Comparison of ENCODE assay signal across 27 cellular contexts in the genomic region with DNA sequence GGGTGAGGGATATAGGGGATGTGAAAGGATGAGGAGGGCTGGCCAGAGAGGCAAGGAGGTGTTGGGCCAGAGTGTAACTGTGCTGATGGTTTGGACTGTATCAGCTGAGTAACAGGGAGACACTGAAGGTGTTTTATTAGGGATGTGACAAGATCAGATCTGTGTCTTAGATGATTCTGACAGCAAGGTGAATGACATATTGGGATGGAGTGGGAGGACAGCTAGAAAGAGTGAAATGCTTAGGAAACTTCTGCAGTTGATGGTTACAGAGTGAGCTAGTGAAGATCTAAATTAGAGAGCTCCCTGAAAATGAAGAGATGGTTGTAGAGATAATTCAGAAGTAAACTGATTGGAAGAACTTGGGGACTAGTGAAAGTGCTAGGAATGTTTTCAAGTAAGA.
"Had no signal": no experiment of that assay in that cellular context is flagged by ENCODE, and none has a peak within 500 bp of the region (broad histone marks: within the 10 kb centered on the region; RNA-seq: fewer than 3 reads in every experiment).

No MANE protein-coding gene starts in this region.

- H3K9me3 ChIP-seq: neutrophil, pancreas, prostate gland, right lobe of liver, sigmoid colon, stomach, thoracic aorta, thyroid gland, tibial nerve, upper lobe of right lung, uterus had no signal

- H3K27ac ChIP-seq: neutrophil, pancreas, right lobe of liver, sigmoid colon, stomach, thoracic aorta, thyroid gland, tibial nerve, upper lobe of right lung, uterus had no signal

- H3K9me3 Mint-ChIP-seq: naive thymus-derived CD8-positive, alpha-beta T cell; natural killer cell treated with Interleukin-12 subunit alpha and Interleukin-12 subunit beta and Interleukin-15 and Interleukin-18, amount 100 ng/mL, for 72 hours; nephron progenitor cell; neural crest cell; stimulated activated effector memory CD8-positive, alpha-beta T cell treated with anti-CD3 and anti-CD28 coated beads, Interleukin-12 subunit alpha, Interleukin-12 subunit beta, amount 100 ng/mL, for 72 hours; stimulated activated naive B cell treated with anti-CD40 and anti-IgM and Interleukin-4, amounts not matched to agents 10 μg/mL and 1 μg/mL and 100 μg/mL, for 72 hours; stimulated activated naive CD8-positive, alpha-beta T cell treated with anti-CD3 and anti-CD28 coated beads, Interleukin-15, Interleukin-2, amounts not matched to agents 100 ng/mL and 50 ng/mL, for 24 hours; type B pancreatic cell had no signal

- DNase-seq: naive thymus-derived CD8-positive, alpha-beta T cell; nephron progenitor cell; nucleus accumbens; pancreas; right cardiac atrium; right lobe of liver; sigmoid colon; small intestine; stimulated activated CD4-positive, alpha-beta T cell treated with anti-CD3 and anti-CD28 coated beads, Interleukin-15, amount 100 ng/mL, for 24 hours; stimulated activated CD4-positive, alpha-beta T cell treated with anti-CD3 and anti-CD28 coated beads, Interleukin-2, amount 100 ng/mL, for 24 hours; stimulated activated CD4-positive, alpha-beta T cell treated with anti-CD3 and anti-CD28 coated beads, Interleukin-2, amount 100 ng/mL, for 48 hours; stimulated activated CD4-positive, alpha-beta T cell treated with anti-CD3 and anti-CD28 coated beads, Interleukin-4, amount 100 ng/mL, for 24 hours; stimulated activated naive B cell treated with anti-CD40 and anti-IgM and Interleukin-4, amounts not matched to agents 10 μg/mL and 1 μg/mL and 100 μg/mL, for 72 hours; stimulated activated naive CD4-positive, alpha-beta T cell treated with Interleukin-2 at 50 U/mL for 16 hours; stomach; thyroid gland; upper lobe of right lung; uterus had no signal

- H3K4me3 Mint-ChIP-seq: naive thymus-derived CD8-positive, alpha-beta T cell; natural killer cell treated with Interleukin-12 subunit alpha and Interleukin-12 subunit beta and Interleukin-15 and Interleukin-18, amount 100 ng/mL, for 72 hours; nephron progenitor cell; neural crest cell; stimulated activated effector memory CD8-positive, alpha-beta T cell treated with anti-CD3 and anti-CD28 coated beads, Interleukin-12 subunit alpha, Interleukin-12 subunit beta, amount 100 ng/mL, for 72 hours; stimulated activated naive B cell treated with anti-CD40 and anti-IgM and Interleukin-4, amounts not matched to agents 10 μg/mL and 1 μg/mL and 100 μg/mL, for 72 hours; stimulated activated naive CD8-positive, alpha-beta T cell treated with anti-CD3 and anti-CD28 coated beads, Interleukin-15, Interleukin-2, amounts not matched to agents 100 ng/mL and 50 ng/mL, for 24 hours; type B pancreatic cell had no signal

- H3K36me3 Mint-ChIP-seq: naive thymus-derived CD8-positive, alpha-beta T cell; natural killer cell treated with Interleukin-12 subunit alpha and Interleukin-12 subunit beta and Interleukin-15 and Interleukin-18, amount 100 ng/mL, for 72 hours; stimulated activated effector memory CD8-positive, alpha-beta T cell treated with anti-CD3 and anti-CD28 coated beads, Interleukin-12 subunit alpha, Interleukin-12 subunit beta, amount 100 ng/mL, for 72 hours; stimulated activated naive B cell treated with anti-CD40 and anti-IgM and Interleukin-4, amounts not matched to agents 10 μg/mL and 1 μg/mL and 100 μg/mL, for 72 hours; type B pancreatic cell had no signal

- H3K27ac Mint-ChIP-seq: naive thymus-derived CD8-positive, alpha-beta T cell; natural killer cell treated with Interleukin-12 subunit alpha and Interleukin-12 subunit beta and Interleukin-15 and Interleukin-18, amount 100 ng/mL, for 72 hours; nephron progenitor cell; stimulated activated effector memory CD8-positive, alpha-beta T cell treated with anti-CD3 and anti-CD28 coated beads, Interleukin-12 subunit alpha, Interleukin-12 subunit beta, amount 100 ng/mL, for 72 hours; stimulated activated naive B cell treated with anti-CD40 and anti-IgM and Interleukin-4, amounts not matched to agents 10 μg/mL and 1 μg/mL and 100 μg/mL, for 72 hours; stimulated activated naive CD8-positive, alpha-beta T cell treated with anti-CD3 and anti-CD28 coated beads, Interleukin-15, Interleukin-2, amounts not matched to agents 100 ng/mL and 50 ng/mL, for 24 hours; type B pancreatic cell had no signal

- H3K4me1 Mint-ChIP-seq: nephron progenitor cell; neural crest cell; stimulated activated effector memory CD8-positive, alpha-beta T cell treated with anti-CD3 and anti-CD28 coated beads, Interleukin-12 subunit alpha, Interleukin-12 subunit beta, amount 100 ng/mL, for 72 hours; stimulated activated naive B cell treated with anti-CD40 and anti-IgM and Interleukin-4, amounts not matched to agents 10 μg/mL and 1 μg/mL and 100 μg/mL, for 72 hours had no signal

- H3K27me3 ChIP-seq: neutrophil, pancreas, right lobe of liver, sigmoid colon, stomach, thyroid gland, tibial nerve, upper lobe of right lung, uterus had no signal

- H3K36me3 ChIP-seq: neutrophil, pancreas, prostate gland, right lobe of liver, sigmoid colon, stomach, thoracic aorta, thyroid gland, tibial nerve, upper lobe of right lung, uterus had no signal

- H3K27me3 Mint-ChIP-seq: naive thymus-derived CD8-positive, alpha-beta T cell; natural killer cell treated with Interleukin-12 subunit alpha and Interleukin-12 subunit beta and Interleukin-15 and Interleukin-18, amount 100 ng/mL, for 72 hours; stimulated activated naive B cell treated with anti-CD40 and anti-IgM and Interleukin-4, amounts not matched to agents 10 μg/mL and 1 μg/mL and 100 μg/mL, for 72 hours; stimulated activated naive CD8-positive, alpha-beta T cell treated with anti-CD3 and anti-CD28 coated beads, Interleukin-15, Interleukin-2, amounts not matched to agents 100 ng/mL and 50 ng/mL, for 24 hours; type B pancreatic cell had no signal

- H3K4me1 ChIP-seq: pancreas, right lobe of liver, sigmoid colon, stomach, tibial nerve, upper lobe of right lung, uterus had no signal

- H3K4me3 ChIP-seq: pancreas, prostate gland, right lobe of liver, sigmoid colon, stomach, thoracic aorta, thyroid gland, tibial nerve, upper lobe of right lung, uterus had no signal
